In genomic region chr2:102020596-102021170, GRCh38 we compare ENCODE assay signal across 8 cellular contexts. TPM values are rescaled to one million over a fixed set of nuclear protein-coding genes. Genes with fewer than 3 reads are reported as not detected.
DNase-seq lines count a peak whose midpoint lies in the region; ATAC-seq and TF ChIP-seq lines count a peak whose summit lies in the region.

No MANE protein-coding gene starts in this region.

- no peak overlapping the region for H3K4me3 ChIP-seq in GM06990 (replicated peaks; ENCODE audit: low read depth, low read length)
- H3K4me3 ChIP-seq in brain microvascular endothelial cell (ENCODE audit: low read depth, low read length): no peak overlapping the region

- H3K4me1 Mint-ChIP-seq in HFFc6 (ENCODE audit: low read depth): peaks cover 51% of the 10 kb centered on the region

- H3K27ac Mint-ChIP-seq in HFFc6: peak overlapping the region; percentile 75

- H3K36me3 ChIP-seq in GM06990 (ENCODE audit: control insufficient read depth, insufficient read depth, low read length) (no peaks in the 10 kb centered on the region), brain microvascular endothelial cell (replicated peaks) (no peaks in the 10 kb centered on the region)

- no peak for ATAC-seq in GM18498 (IDR thresholded peaks at IDR 0.05; ENCODE audit: unreplicated experiment)

- in situ Hi-C loops in brain microvascular endothelial cell (cut with HindIII; ENCODE audit: low pct_ligation_motif_present, low sequenced_read_pairs): no loop called here

- H3K27me3 ChIP-seq in GM06990 (replicated peaks; ENCODE audit: control insufficient read depth, insufficient read depth, low read length) (no peaks in the 10 kb centered on the region), brain microvascular endothelial cell (replicated peaks) (no peaks in the 10 kb centered on the region)

- H3K9me3 Mint-ChIP-seq in HFFc6: no peaks in the 10 kb centered on the region

- peak; percentile 48 for DNase-seq in GM06990 (ENCODE audit: extremely low read depth, insufficient read length)
- DNase-seq in HFFc6: peak; percentile 82
- peak; percentile 0 for DNase-seq in NCI-H146 treated with DMSO at 0.1 percent for 48 hours (lab: John Stamatoyannopoulos, UW; ENCODE audit: unreplicated experiment)
- DNase-seq in brain microvascular endothelial cell: peak; percentile 97
- DNase-seq in iPS-NIHi7 (ENCODE audit: extremely low spot score): peak; percentile 90
- peak; percentile 72 to 89 for DNase-seq in stimulated activated CD4-positive, alpha-beta T cell treated with anti-CD3 and anti-CD28 coated beads, Interleukin-12 subunit alpha, Interleukin-12 subunit beta, amount 100 ng/mL, for 24 hours (ENCODE audit: low read depth in 2 of 2)

- no peak overlapping the region for H3K4me3 Mint-ChIP-seq in HFFc6

- peak overlapping the region; percentile 38; the same call in 1 of the 2 replicates for H3K27ac ChIP-seq in VCaP
- peak overlapping the region; percentile 55 for H3K27ac ChIP-seq in brain microvascular endothelial cell

- peak; percentile 98 for TF ChIP-seq CTCF in GM06990 (IDR thresholded peaks at IDR 0.05; ENCODE audit: insufficient read depth, low read length, poor library complexity, severe bottlenecking)
- TF ChIP-seq CTCF in HFFc6 (IDR thresholded peaks at IDR 0.05): peak; percentile 99
- TF ChIP-seq CTCF in VCaP (conservative IDR thresholded peaks at IDR 0.05): peak; percentile 98
- peak; percentile 99 for TF ChIP-seq CTCF in brain microvascular endothelial cell (IDR thresholded peaks at IDR 0.05; ENCODE audit: low read depth, low read length, missing control alignments)

- peaks cover 1% of the 10 kb centered on the region; the same call in 1 of the 2 replicates for H3K27me3 Mint-ChIP-seq in HFFc6 (ENCODE audit: insufficient read depth)

- no peaks in the 10 kb centered on the region for H3K36me3 Mint-ChIP-seq in HFFc6 (ENCODE audit: low read depth)

RNA-seq across cellular contexts. Expression of gene IL1R2, which starts 28.9 kb away (rescaled TPM):
- under 1 TPM in 2 of 6 experiments, not detected in 4; 0.25 to 0.36 TPM for total RNA-seq in HFFc6 (2021; fragmentation: NEBNext Ultra II Directional; extraction: Animal tissue kit (Norgen Biotek cat#: 25700))

Comparison
In these comparisons a context has a peak if more than half of its experiments do, and no peak if none do; other contexts are left out.
1. DNase-seq: peak in every context shown above with its lines; median percentile 97 in brain microvascular endothelial cell; 90 in iPS-NIHi7; 82 in HFFc6; 80 in stimulated activated CD4-positive, alpha-beta T cell treated with anti-CD3 and anti-CD28 coated beads, Interleukin-12 subunit alpha, Interleukin-12 subunit beta, amount 100 ng/mL, for 24 hours; 48 in GM06990; 0 in NCI-H146 treated with DMSO at 0.1 percent for 48 hours.